In the genomic region with DNA sequence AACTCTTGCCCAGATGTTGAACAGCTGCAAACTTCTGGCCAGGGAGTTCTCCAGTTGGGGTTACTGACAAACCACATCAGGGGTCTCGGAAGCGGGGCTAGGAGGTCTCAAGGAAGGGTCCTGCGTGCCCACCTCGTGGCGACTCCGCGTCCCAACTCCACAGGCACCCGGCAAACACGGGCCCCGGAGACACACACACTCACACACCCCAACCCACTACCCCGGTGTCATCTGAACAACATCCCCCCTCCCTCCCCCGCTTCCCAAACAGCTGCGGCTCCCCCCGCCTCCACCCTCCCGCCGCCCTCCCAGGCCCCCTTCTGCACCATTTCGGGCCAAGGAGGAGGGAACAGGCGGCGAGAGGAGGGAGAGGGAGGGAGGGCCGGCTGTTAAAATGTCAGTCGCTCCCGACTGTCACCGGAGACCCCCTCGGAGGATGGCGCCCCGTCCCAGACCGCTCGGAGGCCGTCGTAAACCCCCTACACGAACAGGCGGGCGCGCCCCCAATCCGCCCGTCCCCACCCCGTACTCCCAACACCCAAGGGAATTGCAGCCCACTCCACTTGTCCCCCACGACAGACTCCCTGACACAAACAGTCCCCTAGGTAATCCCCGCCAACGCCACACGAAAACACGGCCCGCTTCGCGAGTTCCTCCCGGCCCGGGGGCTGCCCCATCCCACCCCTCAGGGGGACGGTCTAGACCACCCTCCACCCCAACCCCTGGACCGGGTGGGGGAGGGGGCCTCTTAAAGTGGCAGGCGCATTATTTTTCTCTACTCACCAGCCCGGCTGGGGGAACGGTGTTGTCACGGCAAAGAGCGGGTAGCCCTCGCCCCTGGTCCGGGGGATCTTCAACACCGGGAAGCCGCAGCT, we compare ENCODE assay signal across 8 cellular contexts. TPM values are rescaled to one million over a fixed set of nuclear protein-coding genes. Genes with fewer than 3 reads are reported as not detected.
A peak's percentile ranks its signal among the peaks of the same experiment; 100 is the strongest.
DNase-seq lines count a peak whose midpoint lies in the region; TF ChIP-seq lines count a peak whose summit lies in the region.

No MANE protein-coding gene starts in this region.

- no CpG with 5 or more reads among the region's 58 CpGs for WGBS in neuronal stem cell (ENCODE audit: extremely low coverage in 2 of 2, insufficient read length in 2 of 2, insufficient replicate concordance in 1 of 2), 2 donors

- H3K4me2 ChIP-seq in neuronal stem cell (ENCODE audit: insufficient read depth, low read length, poor library complexity, severe bottlenecking) = peak overlapping the region; percentile 87

- DNase-seq in NCI-H146 (lab: John Stamatoyannopoulos, UW) = peak; percentile 65
- no peak for DNase-seq in NCI-H146 treated with DMSO at 0.1 percent for 48 hours (lab: John Stamatoyannopoulos, UW; ENCODE audit: unreplicated experiment)
- peak; percentile 45 for DNase-seq in NCI-H1092 treated with DMSO at 0.1 percent for 48 hours (lab: John Stamatoyannopoulos, UW)
- peak; percentile 25 for DNase-seq in activated effector memory CD4-positive, alpha-beta T cell treated with Interleukin-2 at 50 U/mL for 16 hours
- peak in 1 of 2 donors; percentile 66 for DNase-seq in foreskin fibroblast
- no peak for DNase-seq in neuronal stem cell (ENCODE audit: low spot score)
- no peak for DNase-seq in AG08395 (ENCODE audit: low spot score)
- no peak for DNase-seq in KBM-7

- H3K27ac ChIP-seq in neuronal stem cell (replicated peaks; ENCODE audit: low read length) = peak overlapping the region; percentile 90

- in situ Hi-C loops in KBM-7 (cut with MboI; ENCODE audit: low pct_unique_long_range_greater_than_20kb, low sequenced_read_pairs) = no loop called here

- no peaks in the 10 kb centered on the region for H3K9me3 ChIP-seq in neuronal stem cell (replicated peaks in 1 of 2; ENCODE audit: control insufficient read depth in 2 of 2, insufficient read depth in 1 of 2, low read depth in 1 of 2, low read length in 2 of 2)

- no peak overlapping the region for H3K14ac ChIP-seq in neuronal stem cell (ENCODE audit: low read length)

- no peak overlapping the region for H2BK5ac ChIP-seq in neuronal stem cell (ENCODE audit: low read length)

- H3K27me3 ChIP-seq in neuronal stem cell (ENCODE audit: control insufficient read depth in 3 of 3, insufficient read depth in 3 of 3, low read depth in 1 of 3, low read length in 3 of 3) = no peaks in the 10 kb centered on the region

- H4K8ac ChIP-seq in neuronal stem cell (ENCODE audit: low read depth, low read length) = no peak overlapping the region

- H2BK12ac ChIP-seq in neuronal stem cell (ENCODE audit: low read length) = no peak overlapping the region

- peaks cover 32 to 52% of the 10 kb centered on the region in 2 donors for H3K4me1 ChIP-seq in neuronal stem cell (ENCODE audit: control insufficient read depth in 2 of 2, insufficient read depth in 1 of 2, low read depth in 1 of 2, low read length in 2 of 2)

- H3K18ac ChIP-seq in neuronal stem cell (ENCODE audit: low read length) = peak overlapping the region; percentile 94

- no peak overlapping the region for H4K91ac ChIP-seq in neuronal stem cell (ENCODE audit: low read depth, low read length, poor library complexity)

- peak overlapping the region; percentile 75 for H3K9ac ChIP-seq in neuronal stem cell (ENCODE audit: low read depth, low read length, poor library complexity)

- H3K4me3 ChIP-seq in foreskin fibroblast (ENCODE audit: low read depth in 1 of 2, low read length in 2 of 2) (peak overlapping the region; percentile 74 to 97), neuronal stem cell (ENCODE audit: low read length in 2 of 2) (peak overlapping the region; percentile 76 to 92)

- H2BK120ac ChIP-seq in neuronal stem cell (ENCODE audit: low read depth, low read length) = peak overlapping the region; percentile 20

- H3K4ac ChIP-seq in neuronal stem cell (ENCODE audit: low read length) = no peak overlapping the region

- H2AK5ac ChIP-seq in neuronal stem cell (ENCODE audit: low read depth, low read length) = no peak overlapping the region

- no peaks in the 10 kb centered on the region for H3K79me1 ChIP-seq in neuronal stem cell (ENCODE audit: low read depth, low read length)

- H3K23ac ChIP-seq in neuronal stem cell (ENCODE audit: low read depth, low read length, poor library complexity) = peak overlapping the region; percentile 80

- no peaks in the 10 kb centered on the region for H3K36me3 ChIP-seq in neuronal stem cell (replicated peaks in 1 of 2; ENCODE audit: control insufficient read depth in 2 of 2, insufficient read depth in 2 of 2, low read length in 2 of 2)

- H2AFZ ChIP-seq in neuronal stem cell (ENCODE audit: low read length) = peak overlapping the region; percentile 98

- H2BK15ac ChIP-seq in neuronal stem cell (ENCODE audit: low read length) = no peak overlapping the region

- TF ChIP-seq CTCF in foreskin fibroblast (IDR thresholded peaks at IDR 0.05; ENCODE audit: low read depth, low read length) = no peak

RNA-seq across cellular contexts. Expression of a gene that starts 0.6 kb away (rescaled TPM):
- polyA plus RNA-seq in neuronal stem cell (2013, experiment 1 of 2) = 8.4 TPM
- 9.2 TPM for polyA plus RNA-seq in neuronal stem cell (2013, experiment 2 of 2)

Comparison
In these comparisons a context has a peak if more than half of its experiments do, and no peak if none do; other contexts are left out.
1. DNase-seq: peak in NCI-H146 (single experiment), NCI-H1092 treated with DMSO at 0.1 percent for 48 hours (single experiment) and activated effector memory CD4-positive, alpha-beta T cell treated with Interleukin-2 at 50 U/mL for 16 hours (single experiment); none in NCI-H146 treated with DMSO at 0.1 percent for 48 hours (single experiment), neuronal stem cell (single experiment), AG08395 (single experiment) and KBM-7 (single experiment).